Comparison of ENCODE assay signal across 8 cellular contexts in genomic region chr18:48939368-48940097, GRCh38. TPM values are rescaled to one million over a fixed set of nuclear protein-coding genes. Genes with fewer than 3 reads are reported as not detected.
DNase-seq lines count a peak whose midpoint lies in the region; ATAC-seq and TF ChIP-seq lines count a peak whose summit lies in the region.

No MANE protein-coding gene starts in this region.

- H3K27ac Mint-ChIP-seq in activated CD4-positive, alpha-beta memory T cell treated with anti-CD3 and anti-CD28 coated beads for 36 hours = peak overlapping the region; percentile 82
- H3K27ac Mint-ChIP-seq in progenitor cell of endocrine pancreas = peak overlapping the region; percentile 88

- no peak overlapping the region for H2AFZ ChIP-seq in DND-41 (ENCODE audit: low read depth, low read length)

- H3K27ac ChIP-seq in DND-41 (ENCODE audit: low read length) = peak overlapping the region; percentile 49; the same call in 1 of the 2 replicates

- peaks cover 12% of the 10 kb centered on the region for H3K36me3 Mint-ChIP-seq in activated CD4-positive, alpha-beta memory T cell treated with anti-CD3 and anti-CD28 coated beads for 36 hours
- peaks cover 6% of the 10 kb centered on the region for H3K36me3 Mint-ChIP-seq in progenitor cell of endocrine pancreas (ENCODE audit: insufficient read depth)

- POLR2A ChIA-PET in activated CD4-positive, alpha-beta memory T cell treated with anti-CD3 and anti-CD28 coated beads for 36 hours (lab: Charles Lee) = interaction anchor here (2.9 kb wide), 1 partner anchor 12 kb away, joined by 19 read pairs; the partner anchor contains the start of gene SMAD7

- H3K9me3 Mint-ChIP-seq in activated CD4-positive, alpha-beta memory T cell treated with anti-CD3 and anti-CD28 coated beads for 36 hours = no peaks in the 10 kb centered on the region
- H3K9me3 Mint-ChIP-seq in progenitor cell of endocrine pancreas (ENCODE audit: low read depth) = no peaks in the 10 kb centered on the region

- CTCF ChIA-PET in activated CD4-positive, alpha-beta memory T cell treated with anti-CD3 and anti-CD28 coated beads for 36 hours (lab: Charles Lee) = no interaction called here

- no peaks in the 10 kb centered on the region; the same call in none of the 2 replicates for H3K36me3 ChIP-seq in DND-41 (ENCODE audit: insufficient read depth, low read length)

- H3K4me3 ChIP-seq in DND-41 (ENCODE audit: low read depth in 1 of 2, low read length in 2 of 2) = no peak overlapping the region

- no peaks in the 10 kb centered on the region for H3K27me3 ChIP-seq in DND-41 (ENCODE audit: insufficient read depth, low read length, poor library complexity)

- H3K79me2 ChIP-seq in DND-41 (ENCODE audit: insufficient read depth, low read length) = peaks cover 16% of the 10 kb centered on the region

- no peak overlapping the region for H3K9ac ChIP-seq in DND-41 (ENCODE audit: low read depth, low read length)

- ATAC-seq in DND-41 (ENCODE audit: insufficient read depth, low read depth) = no peak
- ATAC-seq in HG02610 (IDR thresholded peaks at IDR 0.05; ENCODE audit: unreplicated experiment) = no peak
- ATAC-seq in HG03460 (IDR thresholded peaks at IDR 0.05; ENCODE audit: unreplicated experiment) = no peak
- ATAC-seq in left lobe of liver = no peak

- TF ChIP-seq CTCF in DND-41 (IDR thresholded peaks at IDR 0.05; ENCODE audit: borderline replicate concordance, extremely low read depth, low read length, poor library complexity, severe bottlenecking) (no peak), progenitor cell of endocrine pancreas (IDR thresholded peaks at IDR 0.05; ENCODE audit: unreplicated experiment) (no peak)

- H4K20me1 ChIP-seq in DND-41 (ENCODE audit: insufficient read depth, low read length) = peaks cover 18% of the 10 kb centered on the region

- intact Hi-C loops in activated CD4-positive, alpha-beta memory T cell treated with anti-CD3 and anti-CD28 coated beads for 36 hours (cut with micrococcal nuclease) = loop anchor here (1.0 to 10.0 kb wide), 7 partner anchors 7 to 1345 kb away; partner anchors contain the start of genes ACAA2, C18orf32, CXXC1 and MBD1

- peak overlapping the region; percentile 25 for H3K4me3 Mint-ChIP-seq in activated CD4-positive, alpha-beta memory T cell treated with anti-CD3 and anti-CD28 coated beads for 36 hours
- H3K4me3 Mint-ChIP-seq in progenitor cell of endocrine pancreas (ENCODE audit: low read depth) = peak overlapping the region; percentile 31

- DNase-seq in DND-41 (no peak), foreskin melanocyte (peak; percentile 40), progenitor cell of endocrine pancreas (ENCODE audit: low spot score, unreplicated experiment) (no peak), left lobe of liver (ENCODE audit: low spot score) (no peak), SHP77 treated with DMSO at 0.1 percent for 48 hours (lab: John Stamatoyannopoulos, UW) (no peak)
- no peak for DNase-seq in activated CD4-positive, alpha-beta memory T cell treated with anti-CD3 and anti-CD28 coated beads for 36 hours

- no peaks in the 10 kb centered on the region for H3K27me3 Mint-ChIP-seq in activated CD4-positive, alpha-beta memory T cell treated with anti-CD3 and anti-CD28 coated beads for 36 hours
- no peaks in the 10 kb centered on the region for H3K27me3 Mint-ChIP-seq in progenitor cell of endocrine pancreas

- H3K9me3 ChIP-seq in DND-41 (ENCODE audit: insufficient read depth, low read length, severe bottlenecking) = no peaks in the 10 kb centered on the region

- peaks cover 69% of the 10 kb centered on the region for H3K4me1 ChIP-seq in DND-41 (ENCODE audit: insufficient read depth, low read length)

- H3K4me2 ChIP-seq in DND-41 (ENCODE audit: insufficient read depth, low read length) = no peak overlapping the region

- peaks cover 87% of the 10 kb centered on the region for H3K4me1 Mint-ChIP-seq in activated CD4-positive, alpha-beta memory T cell treated with anti-CD3 and anti-CD28 coated beads for 36 hours (ENCODE audit: low read depth)
- H3K4me1 Mint-ChIP-seq in progenitor cell of endocrine pancreas (ENCODE audit: low read depth) = peaks cover 77% of the 10 kb centered on the region

RNA-seq across cellular contexts. Expression of gene SMAD7, which starts 11.2 kb away (rescaled TPM):
- total RNA-seq in activated CD4-positive, alpha-beta memory T cell treated with anti-CD3 and anti-CD28 coated beads for 36 hours = 10 to 100 TPM; 13.6 to 14.4 TPM
- 24.3 and 27.8 TPM in 2 replicates for total RNA-seq in progenitor cell of endocrine pancreas
- 12.4 TPM for total RNA-seq in left lobe of liver
